In the genomic region with DNA sequence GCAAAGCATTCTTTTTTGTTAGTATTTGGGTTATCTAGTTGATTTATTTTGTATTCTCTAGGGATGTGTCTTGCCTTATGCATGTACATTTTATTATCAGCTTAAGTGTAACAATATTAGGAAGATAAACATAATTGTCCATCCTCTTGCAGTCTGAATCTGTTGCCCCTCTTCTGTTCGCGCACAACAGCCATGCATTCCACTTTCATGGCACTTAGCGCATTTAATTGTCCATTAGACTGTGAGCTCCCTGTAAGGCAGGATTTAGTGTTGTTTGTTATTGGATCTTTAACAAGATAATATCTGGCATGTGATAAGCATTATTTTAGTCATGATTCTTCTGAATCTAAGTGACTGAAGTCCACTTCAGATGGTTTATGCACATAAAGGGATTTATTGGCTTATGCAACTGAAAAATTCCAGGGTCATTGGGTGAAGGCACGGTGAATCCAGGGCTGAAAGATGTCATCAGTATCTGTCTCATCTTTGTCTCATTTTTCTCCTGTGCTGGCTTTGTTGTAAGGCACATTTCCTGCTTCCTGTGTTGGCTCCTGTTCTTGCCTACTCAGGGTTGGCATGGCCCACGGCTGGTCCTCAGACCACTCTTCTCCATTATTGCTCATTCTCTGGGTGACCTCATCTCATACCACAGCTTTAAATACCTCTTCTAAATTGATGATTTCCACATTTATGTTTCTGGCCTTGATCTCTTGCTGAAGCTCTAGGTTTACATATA, we compare ENCODE assay signal across 1 cellular context.
TF ChIP-seq lines count a peak whose summit lies in the region.

No MANE protein-coding gene starts in this region.

TF ChIP-seq in SK-N-SH treated with all-trans-retinoic acid at 6 μM for 48 hours, 23 proteins besides CTCF, POLR2A, EP300 and RAD21 (continued from another document):
- TF ChIP-seq, protein P1, sequence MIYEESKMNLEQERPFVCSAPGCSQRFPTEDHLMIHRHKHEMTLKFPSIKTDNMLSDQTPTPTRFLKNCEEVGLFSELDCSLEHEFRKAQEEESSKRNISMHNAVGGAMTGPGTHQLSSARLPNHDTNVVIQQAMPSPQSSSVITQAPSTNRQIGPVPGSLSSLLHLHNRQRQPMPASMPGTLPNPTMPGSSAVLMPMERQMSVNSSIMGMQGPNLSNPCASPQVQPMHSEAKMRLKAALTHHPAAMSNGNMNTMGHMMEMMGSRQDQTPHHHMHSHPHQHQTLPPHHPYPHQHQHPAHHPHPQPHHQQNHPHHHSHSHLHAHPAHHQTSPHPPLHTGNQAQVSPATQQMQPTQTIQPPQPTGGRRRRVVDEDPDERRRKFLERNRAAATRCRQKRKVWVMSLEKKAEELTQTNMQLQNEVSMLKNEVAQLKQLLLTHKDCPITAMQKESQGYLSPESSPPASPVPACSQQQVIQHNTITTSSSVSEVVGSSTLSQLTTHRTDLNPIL (CRISPR knock-in tag; IDR thresholded peaks at IDR 0.05; ENCODE audit: low read depth), result peak; percentile 85; the same call in 1 of the 2 replicates
- peak; percentile 99 for TF ChIP-seq ISL1 (CRISPR knock-in tag; IDR thresholded peaks at IDR 0.05)
